In the genomic region with DNA sequence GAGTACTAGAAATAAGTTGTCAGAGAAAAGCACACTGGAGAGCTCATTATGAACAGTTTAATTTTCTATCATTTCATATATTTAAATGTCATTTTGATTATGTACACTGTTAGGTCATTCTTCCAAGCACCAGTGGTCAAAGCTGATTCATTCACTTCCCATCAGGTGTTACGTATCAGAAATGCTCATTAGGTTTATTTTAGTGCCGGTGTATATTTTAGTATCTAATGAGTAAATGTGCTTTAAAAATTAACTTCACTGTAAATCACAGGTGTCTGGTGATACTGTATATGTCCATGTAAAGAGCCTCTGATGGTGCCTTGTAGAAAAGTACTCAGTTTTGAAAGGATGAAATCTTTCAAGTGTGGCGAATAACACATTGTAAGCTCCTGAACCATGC, we compare ENCODE assay signal across 13 cellular contexts. TPM values are rescaled to one million over a fixed set of nuclear protein-coding genes. Genes with fewer than 3 reads are reported as not detected.
DNase-seq lines count a peak whose midpoint lies in the region; ATAC-seq and TF ChIP-seq lines count a peak whose summit lies in the region.
"Had no signal": no experiment of that assay in that cellular context is flagged by ENCODE, and none has a peak within 500 bp of the region (broad histone marks: within the 10 kb centered on the region; RNA-seq: fewer than 3 reads in every experiment).

No MANE protein-coding gene starts in this region.

- intact Hi-C loops in activated B cell treated with CpG ODN at 0.5 μM for 24 hours (cut with micrococcal nuclease), result loop anchor here (10.0 kb wide), 3 partner anchors 259 to 469 kb away; partner anchors contain the start of gene RUNDC3B

- POLR2A ChIA-PET in activated B cell treated with CpG ODN at 0.5 μM for 24 hours (lab: Charles Lee), result interaction anchor here (9.4 kb wide), 1 partner anchor 61 kb away, joined by 311 read pairs; the partner anchor contains the start of gene TMEM243

- no peak for DNase-seq in activated naive CD4-positive, alpha-beta T cell treated with anti-CD3 and anti-CD28 coated beads, Interleukin-2, amount 50 U/mL, for 16 hours
- no peak for DNase-seq in activated B cell treated with CpG ODN at 0.5 μM for 24 hours
- no peak for DNase-seq in immature natural killer cell
- no peak for DNase-seq in stimulated activated naive CD8-positive, alpha-beta T cell treated with anti-CD3 and anti-CD28 coated beads, Interleukin-15, amount 100 ng/mL, for 72 hours
- DNase-seq in mucosa of gallbladder (ENCODE audit: low spot score), result no peak
- DNase-seq in NCI-H1694 (lab: John Stamatoyannopoulos, UW), result no peak
- DNase-seq: activated CD8-positive, alpha-beta memory T cell treated with anti-CD3 and anti-CD28 coated beads for 24 hours; left ventricle myocardium superior; SIG-M5; small intestine; stimulated activated CD8-positive, alpha-beta memory T cell treated with anti-CD3 and anti-CD28 coated beads, Interleukin-4, amount 100 ng/mL, for 48 hours had no signal

- CTCF ChIA-PET in activated B cell treated with CpG ODN at 0.5 μM for 24 hours (lab: Charles Lee), result no interaction called here

- H3K4me3 Mint-ChIP-seq in activated naive CD4-positive, alpha-beta T cell treated with anti-CD3 and anti-CD28 coated beads, Interleukin-2, amount 50 U/mL, for 24 hours, result peak overlapping the region; percentile 69
- peak overlapping the region; percentile 57 for H3K4me3 Mint-ChIP-seq in activated B cell treated with CpG ODN at 0.5 μM for 24 hours
- H3K4me3 Mint-ChIP-seq in immature natural killer cell, result peak overlapping the region in 3 of 5 donors; percentile 18 to 49 (median 41)
- H3K4me3 Mint-ChIP-seq in stimulated activated naive CD8-positive, alpha-beta T cell treated with anti-CD3 and anti-CD28 coated beads, Interleukin-15, amount 100 ng/mL, for 72 hours, result peak overlapping the region; percentile 53 to 84

- H3K4me1 Mint-ChIP-seq in activated naive CD4-positive, alpha-beta T cell treated with anti-CD3 and anti-CD28 coated beads, Interleukin-2, amount 50 U/mL, for 24 hours, result peaks cover 70% of the 10 kb centered on the region
- H3K4me1 Mint-ChIP-seq in activated B cell treated with CpG ODN at 0.5 μM for 24 hours, result peaks cover 75% of the 10 kb centered on the region
- peaks cover 71 to 87% of the 10 kb centered on the region in 2 donors for H3K4me1 Mint-ChIP-seq in immature natural killer cell
- peaks cover 45% of the 10 kb centered on the region for H3K4me1 Mint-ChIP-seq in stimulated activated naive CD8-positive, alpha-beta T cell treated with anti-CD3 and anti-CD28 coated beads, Interleukin-15, amount 100 ng/mL, for 72 hours

- peaks cover 6% of the 10 kb centered on the region for H3K36me3 Mint-ChIP-seq in activated naive CD4-positive, alpha-beta T cell treated with anti-CD3 and anti-CD28 coated beads, Interleukin-2, amount 50 U/mL, for 24 hours
- H3K36me3 Mint-ChIP-seq in activated B cell treated with CpG ODN at 0.5 μM for 24 hours (ENCODE audit: low read depth) (peaks cover 39% of the 10 kb centered on the region), immature natural killer cell (peaks cover 0 to 4% (median 0%) of the 10 kb centered on the region in 3 donors)

- no peaks in the 10 kb centered on the region for H3K9me3 Mint-ChIP-seq in activated naive CD4-positive, alpha-beta T cell treated with anti-CD3 and anti-CD28 coated beads, Interleukin-2, amount 50 U/mL, for 24 hours
- H3K9me3 Mint-ChIP-seq in activated B cell treated with CpG ODN at 0.5 μM for 24 hours (no peaks in the 10 kb centered on the region), immature natural killer cell (no peaks in the 10 kb centered on the region)
- H3K9me3 Mint-ChIP-seq in stimulated activated naive CD8-positive, alpha-beta T cell treated with anti-CD3 and anti-CD28 coated beads, Interleukin-15, amount 100 ng/mL, for 72 hours, result no peaks in the 10 kb centered on the region

- ATAC-seq in activated B cell treated with CpG ODN at 0.5 μM for 24 hours (ENCODE audit: low read depth) (no peak), GM19351 (IDR thresholded peaks at IDR 0.05; ENCODE audit: unreplicated experiment) (no peak)
- ATAC-seq in stimulated activated naive CD8-positive, alpha-beta T cell treated with anti-CD3 and anti-CD28 coated beads, Interleukin-15, amount 100 ng/mL, for 72 hours, result no peak
- ATAC-seq: left ventricle myocardium superior had no signal

- no peaks in the 10 kb centered on the region for H3K27me3 Mint-ChIP-seq in activated naive CD4-positive, alpha-beta T cell treated with anti-CD3 and anti-CD28 coated beads, Interleukin-2, amount 50 U/mL, for 24 hours
- no peaks in the 10 kb centered on the region for H3K27me3 Mint-ChIP-seq in activated B cell treated with CpG ODN at 0.5 μM for 24 hours
- peaks cover 6 to 17% (median 17%) of the 10 kb centered on the region in 3 donors for H3K27me3 Mint-ChIP-seq in immature natural killer cell (ENCODE audit: low read depth in 3 of 3)
- H3K27me3 Mint-ChIP-seq in stimulated activated naive CD8-positive, alpha-beta T cell treated with anti-CD3 and anti-CD28 coated beads, Interleukin-15, amount 100 ng/mL, for 72 hours, result no peaks in the 10 kb centered on the region

- H3K27ac Mint-ChIP-seq in activated naive CD4-positive, alpha-beta T cell treated with anti-CD3 and anti-CD28 coated beads, Interleukin-2, amount 50 U/mL, for 24 hours, result no peak overlapping the region
- H3K27ac Mint-ChIP-seq in activated B cell treated with CpG ODN at 0.5 μM for 24 hours (peak overlapping the region; percentile 30), immature natural killer cell (peak overlapping the region in 4 of 6 donors; percentile 9 to 56 (median 26))
- H3K27ac Mint-ChIP-seq in stimulated activated naive CD8-positive, alpha-beta T cell treated with anti-CD3 and anti-CD28 coated beads, Interleukin-15, amount 100 ng/mL, for 72 hours, result no peak overlapping the region

- no peak for TF ChIP-seq CTCF in activated B cell treated with CpG ODN at 0.5 μM for 24 hours (IDR thresholded peaks at IDR 0.05)

RNA-seq across cellular contexts. Expression of gene DMTF1, which starts 3.5 kb away (rescaled TPM):
- total RNA-seq in activated B cell treated with CpG ODN at 0.5 μM for 24 hours, result 159 and 175 TPM in 2 replicates
- 10 to 100 TPM in 2 of 3 donors, 1 to 10 TPM in 1; 2.8 to 21.7 (median 11.7) TPM for polyA plus RNA-seq in immature natural killer cell
- total RNA-seq in mucosa of gallbladder, result 65.6 TPM

Comparison
In these comparisons a context has a peak if more than half of its experiments do, and no peak if none do; other contexts are left out.
1. H3K27ac Mint-ChIP-seq: peak in activated B cell treated with CpG ODN at 0.5 μM for 24 hours (single experiment) and immature natural killer cell (4 of 6); none in activated naive CD4-positive, alpha-beta T cell treated with anti-CD3 and anti-CD28 coated beads, Interleukin-2, amount 50 U/mL, for 24 hours (single experiment) and stimulated activated naive CD8-positive, alpha-beta T cell treated with anti-CD3 and anti-CD28 coated beads, Interleukin-15, amount 100 ng/mL, for 72 hours (0 of 2).
2. Peak in every context shown above with its lines, with median percentiles within 50 percentile points of each other: H3K4me3 Mint-ChIP-seq.